Comparison of ENCODE assay signal across 1 cellular context in genomic region chr14:77799863-77800730, GRCh38.
TF ChIP-seq lines count a peak whose summit lies in the region.

Gene ADCK1 (plus strand): TSS chr14:77800109. CDS start chr14:77818979, 18,870 bp downstream.

TF ChIP-seq in K562, 482 proteins besides CTCF, POLR2A, EP300 and RAD21 (continued from another document and continues in another):
- TF ChIP-seq SMARCE1 (IDR thresholded peaks at IDR 0.05) (peak; percentile 30; the same call in 1 of the 2 replicates), SNRNP70 (optimal IDR thresholded peaks at IDR 0.05; ENCODE audit: low read depth, low read length) (no peak), BRD9 (IDR thresholded peaks at IDR 0.05; ENCODE audit: low read depth, partially characterized antibody) (no peak), HMGXB4 (CRISPR knock-in tag; IDR thresholded peaks at IDR 0.05) (0 out of 2 replicates have a peak, but pooled peaks have one; percentile 56), MNT (conservative IDR thresholded peaks at IDR 0.05) (peak; percentile 97 to 99), GTF3C2 (IDR thresholded peaks at IDR 0.05; ENCODE audit: borderline replicate concordance, extremely low read depth, insufficient read length) (no peak), CBX5 (IDR thresholded peaks at IDR 0.05; ENCODE audit: borderline replicate concordance, low read depth) (no peak), RREB1 (CRISPR knock-in tag; IDR thresholded peaks at IDR 0.05) (no peak), ZNF318 (IDR thresholded peaks at IDR 0.05; ENCODE audit: borderline replicate concordance in 1 of 2, low read depth in 1 of 2) (no peak), SMAD3 (CRISPR knock-in tag; conservative IDR thresholded peaks at IDR 0.05) (no peak), ID3 (CRISPR knock-in tag; IDR thresholded peaks at IDR 0.05) (no peak), ID3 (tag; IDR thresholded peaks at IDR 0.05) (no peak), ZMIZ1 (IDR thresholded peaks at IDR 0.05; ENCODE audit: low read depth in 2 of 2, low read length in 2 of 2) (no peak), IRF2 (CRISPR knock-in tag; IDR thresholded peaks at IDR 0.05) (no peak), RHOXF2B (CRISPR knock-in tag; conservative IDR thresholded peaks at IDR 0.05) (no peak), HES1 (IDR thresholded peaks at IDR 0.05; ENCODE audit: low read depth) (no peak), ZNF77 (CRISPR knock-in tag; IDR thresholded peaks at IDR 0.05) (no peak), DEAF1 (CRISPR knock-in tag; IDR thresholded peaks at IDR 0.05) (no peak), ZNF696 (CRISPR knock-in tag; conservative IDR thresholded peaks at IDR 0.05) (no peak), HNRNPUL1 (IDR thresholded peaks at IDR 0.05; ENCODE audit: low read length) (no peak), HNRNPL (IDR thresholded peaks at IDR 0.05; ENCODE audit: low read depth, low read length) (no peak), NR3C1 (CRISPR knock-in tag; IDR thresholded peaks at IDR 0.05) (no peak)
